In genomic region chr16:3138823-3139426, GRCh38 we compare ENCODE assay signal across 21 cellular contexts. TPM values are rescaled to one million over a fixed set of nuclear protein-coding genes. Genes with fewer than 3 reads are reported as not detected.
DNase-seq lines count a peak whose midpoint lies in the region; ATAC-seq, FAIRE-seq and TF ChIP-seq lines count a peak whose summit lies in the region.
"Had no signal": no experiment of that assay in that cellular context is flagged by ENCODE, and none has a peak within 500 bp of the region (broad histone marks: within the 10 kb centered on the region; RNA-seq: fewer than 3 reads in every experiment).

No MANE protein-coding gene starts in this region.

- FAIRE-seq in GM12892 (lab: Jason Lieb, UNC) (no peak), kidney (lab: Jason Lieb, UNC) (no peak)

- intact Hi-C loops in kidney (cut with DNase I) (no loop called here), posterior vena cava (cut with DNase I) (no loop called here)

- no peak for TF ChIP-seq CTCF in kidney (IDR thresholded peaks at IDR 0.05; ENCODE audit: borderline replicate concordance, extremely low read depth, insufficient read depth)

- H4K20me1 ChIP-seq in BLaER1: peaks cover 29% of the 10 kb centered on the region; the same call in 1 of the 2 replicates

- H3K4me3 ChIP-seq in BLaER1: no peak overlapping the region
- no peak overlapping the region for H3K4me3 ChIP-seq in kidney (ENCODE audit: low read length in 2 of 2)

- H3K9me3 ChIP-seq in BLaER1: no peaks in the 10 kb centered on the region
- no peaks in the 10 kb centered on the region for H3K9me3 ChIP-seq in kidney (ENCODE audit: control insufficient read depth in 1 of 2, low read length in 2 of 2)

- H3K27ac ChIP-seq in BLaER1 (0 out of 2 replicates have a peak overlapping the region, but pooled peaks have one; percentile 3), kidney (ENCODE audit: low read depth in 2 of 2, low read length in 2 of 2) (no peak overlapping the region)
- H3K27ac ChIP-seq: HL-60 had no signal

- peak overlapping the region; percentile 79 for H3K4me2 ChIP-seq in BLaER1

- peaks cover 47% of the 10 kb centered on the region for H3K4me1 ChIP-seq in BLaER1
- peaks cover 0 to 6% of the 10 kb centered on the region in 2 donors for H3K4me1 ChIP-seq in kidney (ENCODE audit: control insufficient read depth in 1 of 2, insufficient read depth in 1 of 2, low read depth in 1 of 2, low read length in 2 of 2)

- ATAC-seq in HG03045 (IDR thresholded peaks at IDR 0.05; ENCODE audit: unreplicated experiment): no peak

- H3K9ac ChIP-seq in BLaER1 (no peak overlapping the region; the same call in 1 of the 2 replicates), kidney (ENCODE audit: low read length in 2 of 2) (no peak overlapping the region)

- DNase-seq in GM12892 (ENCODE audit: insufficient read length) (peak; percentile 5), kidney (peak; percentile 29), posterior vena cava (ENCODE audit: low spot score) (peak; percentile 74), D341Med (ENCODE audit: low spot score) (no peak), DMS114 treated with DMSO at 0.1 percent for 48 hours (lab: John Stamatoyannopoulos, UW; ENCODE audit: unreplicated experiment) (no peak)
- DNase-seq: DND-41, H9, NCI-H1417, NCI-H187, NCI-H226, NCI-H524, NCI-H82, RPMI8226, SIG-M5 had no signal

- no peaks in the 10 kb centered on the region for H3K27me3 ChIP-seq in BLaER1

- no peak for TF ChIP-seq POLR2A in GM12892 (IDR thresholded peaks at IDR 0.05; ENCODE audit: low read depth, low read length)

- H3K36me3 ChIP-seq in BLaER1 (peaks cover 48% of the 10 kb centered on the region), kidney (ENCODE audit: control insufficient read depth in 1 of 2, insufficient read depth in 2 of 2, low read length in 2 of 2) (peaks cover 0 to 7% of the 10 kb centered on the region in 2 donors)

RNA-seq across cellular contexts. Expression of gene ZNF213, which starts 4.1 kb away (rescaled TPM):
- 1.6 TPM for polyA plus RNA-seq in GM12892 (2012; ENCODE audit: missing spikeins)
- 12.5 TPM for total RNA-seq in kidney
- polyA plus RNA-seq in kidney (ENCODE audit: insufficient read depth, low read depth, low replicate concordance): 5.6 TPM
- 10 to 100 TPM in 1 of 2 donors, 1 to 10 TPM in 1; 8.3 to 10.2 TPM for total RNA-seq in posterior vena cava

RNA-seq across cellular contexts. Expression of gene ZNF205, which starts 26.5 kb away (rescaled TPM):
- polyA plus RNA-seq in GM12892 (2012; ENCODE audit: missing spikeins): not detected
- 12.7 TPM for total RNA-seq in kidney
- 14.1 TPM for polyA plus RNA-seq in kidney (ENCODE audit: insufficient read depth, low read depth, low replicate concordance)
- total RNA-seq in posterior vena cava: 1 to 10 TPM; 7.6 to 8.3 TPM

RNA-seq across cellular contexts. Expression of gene ZSCAN10, which starts 39.8 kb away (rescaled TPM):
- not detected for polyA plus RNA-seq in GM12892 (2012; ENCODE audit: missing spikeins)
- not detected for total RNA-seq in kidney
- not detected for polyA plus RNA-seq in kidney (ENCODE audit: insufficient read depth, low read depth, low replicate concordance)
- not detected for total RNA-seq in posterior vena cava
- total RNA-seq: HT1080, M059J had no signal
- polyA plus RNA-seq: CD14-positive monocyte had no signal

RNA-seq across cellular contexts. Expression of gene OR1F1, which starts 49.1 kb away (rescaled TPM):
- polyA plus RNA-seq in GM12892 (2012; ENCODE audit: missing spikeins): not detected
- total RNA-seq in kidney (not detected), posterior vena cava (not detected)
- not detected for polyA plus RNA-seq in kidney (ENCODE audit: insufficient read depth, low read depth, low replicate concordance)
- total RNA-seq: G401, H9, HT1080, M059J had no signal
- polyA plus RNA-seq: CD14-positive monocyte had no signal

Comparison
In these comparisons a context has a peak if more than half of its experiments do, and no peak if none do; other contexts are left out.
1. DNase-seq: peak in GM12892 (single experiment), kidney (single experiment) and posterior vena cava (single experiment); none in D341Med (single experiment) and DMS114 treated with DMSO at 0.1 percent for 48 hours (single experiment).